ENCODE assay signal across 37 cellular contexts in the genomic region with DNA sequence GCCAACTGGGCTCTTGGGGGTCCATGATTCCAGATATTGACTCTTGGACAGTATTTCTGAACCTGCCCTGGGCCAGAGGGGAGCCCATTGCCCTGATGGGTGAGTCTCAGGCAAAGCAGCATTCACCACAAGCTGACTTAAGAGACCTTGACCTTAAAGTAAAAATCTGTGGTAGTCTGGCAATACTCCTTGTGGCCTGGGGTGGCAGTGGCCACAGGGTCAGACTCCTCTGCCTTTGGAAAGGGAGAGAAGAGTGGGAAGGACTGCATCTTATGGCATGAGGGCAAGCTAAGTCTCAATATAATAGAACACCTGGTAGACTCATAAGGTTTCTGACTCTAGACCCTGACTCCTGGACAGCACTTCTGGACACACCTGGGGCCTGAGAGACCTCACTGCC.
"Had no signal": no experiment of that assay in that cellular context is flagged by ENCODE, and none has a peak within 500 bp of the region (broad histone marks: within the 10 kb centered on the region; RNA-seq: fewer than 3 reads in every experiment).

No MANE protein-coding gene starts in this region.

- H3K36me3 ChIP-seq: adrenal gland, cardiac muscle cell, esophagus muscularis mucosa, gastrocnemius medialis, heart left ventricle had no signal

- H3K4me3 Mint-ChIP-seq: activated B cell treated with CpG ODN at 0.5 μM for 24 hours; activated CD4-positive, alpha-beta memory T cell treated with anti-CD3 and anti-CD28 coated beads for 36 hours; activated CD4-positive, alpha-beta T cell treated with anti-CD3 and anti-CD28 coated beads for 36 hours; activated CD4-positive, alpha-beta T cell treated with anti-CD3 and anti-CD28 coated beads, Interleukin-2, amount 10 ng/mL, durations not matched to agents 24 days and 14 days; activated CD8-positive, alpha-beta memory T cell treated with anti-CD3 and anti-CD28 coated beads, Interleukin-2, amount 10 ng/mL, durations not matched to agents 7 days and 5 days; activated CD8-positive, alpha-beta T cell treated with anti-CD3 and anti-CD28 coated beads, Interleukin-2, amount 10 ng/mL, durations not matched to agents 7 days and 5 days; activated naive CD4-positive, alpha-beta T cell treated with anti-CD3 and anti-CD28 coated beads for 36 hours; activated naive CD4-positive, alpha-beta T cell treated with anti-CD3 and anti-CD28 coated beads, Interleukin-2, amount 50 U/mL, for 24 hours; activated naive CD8-positive, alpha-beta T cell treated with anti-CD3 and anti-CD28 coated beads for 36 hours; activated naive CD8-positive, alpha-beta T cell treated with anti-CD3 and anti-CD28 coated beads, Interleukin-2, amount 50 U/mL, for 24 hours; activated T-helper 1 cell treated with anti-CD3 and anti-CD28 coated beads, Interleukin-12 subunit alpha, Interleukin-12 subunit beta, Interleukin-2, Interleukin-4 antibody, amounts not matched to agents 30 ng/mL and 10 ng/mL and 1 ng/mL, durations not matched to agents 14 hours and 24 hours and 36 hours; brain; central memory CD8-positive, alpha-beta T cell; dendritic cell treated with granulocyte-macrophage colony-stimulating factor and Interleukin-4, amounts not matched to agents 40 ng/mL and 50 ng/mL, for 4 days had no signal

- H3K4me3 ChIP-seq: adrenal gland, breast epithelium, cardiac muscle cell, coronary artery, dorsolateral prefrontal cortex, esophagus muscularis mucosa, gastrocnemius medialis, heart left ventricle had no signal

- H3K27ac ChIP-seq: adrenal gland, breast epithelium, cardiac muscle cell, coronary artery, dorsolateral prefrontal cortex, esophagus muscularis mucosa, foreskin keratinocyte, gastrocnemius medialis, heart left ventricle, VCaP had no signal

- H3K36me3 Mint-ChIP-seq: activated CD4-positive, alpha-beta memory T cell treated with anti-CD3 and anti-CD28 coated beads for 36 hours; activated CD8-positive, alpha-beta memory T cell treated with anti-CD3 and anti-CD28 coated beads, Interleukin-2, amount 10 ng/mL, durations not matched to agents 7 days and 5 days; activated naive CD4-positive, alpha-beta T cell treated with anti-CD3 and anti-CD28 coated beads, Interleukin-2, amount 50 U/mL, for 24 hours; activated naive CD8-positive, alpha-beta T cell treated with anti-CD3 and anti-CD28 coated beads for 36 hours; brain had no signal

- H3K4me1 Mint-ChIP-seq: activated B cell treated with CpG ODN at 0.5 μM for 24 hours; activated CD4-positive, alpha-beta T cell treated with anti-CD3 and anti-CD28 coated beads for 36 hours; activated CD4-positive, alpha-beta T cell treated with anti-CD3 and anti-CD28 coated beads, Interleukin-2, amount 10 ng/mL, durations not matched to agents 24 days and 14 days; activated CD8-positive, alpha-beta memory T cell treated with anti-CD3 and anti-CD28 coated beads, Interleukin-2, amount 10 ng/mL, durations not matched to agents 7 days and 5 days; activated naive CD4-positive, alpha-beta T cell treated with anti-CD3 and anti-CD28 coated beads, Interleukin-2, amount 50 U/mL, for 24 hours; activated naive CD8-positive, alpha-beta T cell treated with anti-CD3 and anti-CD28 coated beads for 36 hours; activated naive CD8-positive, alpha-beta T cell treated with anti-CD3 and anti-CD28 coated beads, Interleukin-2, amount 50 U/mL, for 24 hours; brain; central memory CD8-positive, alpha-beta T cell had no signal

- DNase-seq: activated B cell treated with CpG ODN at 0.5 μM for 24 hours; activated CD4-positive, alpha-beta memory T cell treated with anti-CD3 and anti-CD28 coated beads for 36 hours; activated CD4-positive, alpha-beta T cell treated with anti-CD3 and anti-CD28 coated beads for 36 hours; activated CD4-positive, alpha-beta T cell treated with anti-CD3 and anti-CD28 coated beads, Interleukin-2, amount 10 ng/mL, durations not matched to agents 24 days and 14 days; activated CD8-positive, alpha-beta memory T cell treated with anti-CD3 and anti-CD28 coated beads, Interleukin-2, amount 10 ng/mL, durations not matched to agents 7 days and 5 days; activated CD8-positive, alpha-beta memory T cell treated with anti-CD3 and anti-CD28 coated beads, Interleukin-2, amount 50 U/mL, for 4 hours; activated CD8-positive, alpha-beta T cell treated with anti-CD3 and anti-CD28 coated beads, Interleukin-2, amount 10 ng/mL, durations not matched to agents 7 days and 5 days; activated effector memory CD4-positive, alpha-beta T cell treated with anti-CD3 and anti-CD28 coated beads, Interleukin-2, amount 50 U/mL, for 16 hours; activated naive CD4-positive, alpha-beta T cell treated with anti-CD3 and anti-CD28 coated beads for 36 hours; activated naive CD8-positive, alpha-beta T cell treated with anti-CD3 and anti-CD28 coated beads for 36 hours; activated naive CD8-positive, alpha-beta T cell treated with anti-CD3 and anti-CD28 coated beads, Interleukin-2, amount 50 U/mL, for 24 hours; activated T-cell treated with anti-CD3 and anti-CD28 coated beads, Interleukin-2, amount 50 U/mL, for 1 hour; activated T-cell treated with anti-CD3 and anti-CD28 coated beads, Interleukin-2, amount 50 U/mL, for 48 hours; adrenal gland; amygdala; aorta; dorsolateral prefrontal cortex; effector memory CD4-positive, alpha-beta T cell; erythroblast; foreskin keratinocyte; gastrocnemius medialis; glutamatergic neuron; heart left ventricle; hypothalamus; T-helper 2 cell had no signal

- H3K27me3 Mint-ChIP-seq: activated B cell treated with CpG ODN at 0.5 μM for 24 hours; activated CD4-positive, alpha-beta memory T cell treated with anti-CD3 and anti-CD28 coated beads for 36 hours; activated CD4-positive, alpha-beta T cell treated with anti-CD3 and anti-CD28 coated beads for 36 hours; activated CD4-positive, alpha-beta T cell treated with anti-CD3 and anti-CD28 coated beads, Interleukin-2, amount 10 ng/mL, durations not matched to agents 24 days and 14 days; activated CD8-positive, alpha-beta memory T cell treated with anti-CD3 and anti-CD28 coated beads, Interleukin-2, amount 10 ng/mL, durations not matched to agents 7 days and 5 days; activated naive CD8-positive, alpha-beta T cell treated with anti-CD3 and anti-CD28 coated beads, Interleukin-2, amount 50 U/mL, for 24 hours; brain; central memory CD8-positive, alpha-beta T cell; dendritic cell treated with granulocyte-macrophage colony-stimulating factor and Interleukin-4, amounts not matched to agents 40 ng/mL and 50 ng/mL, for 4 days had no signal

- H3K27me3 ChIP-seq: adrenal gland, breast epithelium, cardiac muscle cell, dorsolateral prefrontal cortex, esophagus muscularis mucosa, foreskin keratinocyte, gastrocnemius medialis, heart left ventricle had no signal

- ATAC-seq: activated CD4-positive, alpha-beta T cell treated with anti-CD3 and anti-CD28 coated beads for 36 hours; activated CD4-positive, CD25-positive, alpha-beta regulatory T cell treated with anti-CD3 and anti-CD28 coated beads, Interleukin-2, amount 50 U/mL, for 24 hours; activated CD8-positive, alpha-beta memory T cell treated with anti-CD3 and anti-CD28 coated beads, Interleukin-2, amount 10 ng/mL, durations not matched to agents 7 days and 5 days; activated CD8-positive, alpha-beta T cell treated with anti-CD3 and anti-CD28 coated beads, Interleukin-2, amount 10 ng/mL, durations not matched to agents 7 days and 5 days; activated naive CD8-positive, alpha-beta T cell treated with anti-CD3 and anti-CD28 coated beads, Interleukin-2, amount 50 U/mL, for 24 hours; foreskin keratinocyte; gastrocnemius medialis; heart left ventricle had no signal

- H3K9me3 ChIP-seq: gastrocnemius medialis had no signal

- H3K27ac Mint-ChIP-seq: activated B cell treated with CpG ODN at 0.5 μM for 24 hours; activated CD4-positive, alpha-beta memory T cell treated with anti-CD3 and anti-CD28 coated beads for 36 hours; activated CD4-positive, alpha-beta T cell treated with anti-CD3 and anti-CD28 coated beads for 36 hours; activated CD4-positive, alpha-beta T cell treated with anti-CD3 and anti-CD28 coated beads, Interleukin-2, amount 10 ng/mL, durations not matched to agents 24 days and 14 days; activated CD8-positive, alpha-beta memory T cell treated with anti-CD3 and anti-CD28 coated beads, Interleukin-2, amount 10 ng/mL, durations not matched to agents 7 days and 5 days; activated CD8-positive, alpha-beta T cell treated with anti-CD3 and anti-CD28 coated beads, Interleukin-2, amount 10 ng/mL, durations not matched to agents 7 days and 5 days; activated naive CD4-positive, alpha-beta T cell treated with anti-CD3 and anti-CD28 coated beads for 36 hours; activated naive CD4-positive, alpha-beta T cell treated with anti-CD3 and anti-CD28 coated beads, Interleukin-2, amount 50 U/mL, for 24 hours; activated naive CD8-positive, alpha-beta T cell treated with anti-CD3 and anti-CD28 coated beads for 36 hours; activated naive CD8-positive, alpha-beta T cell treated with anti-CD3 and anti-CD28 coated beads, Interleukin-2, amount 50 U/mL, for 24 hours; activated T-helper 1 cell treated with anti-CD3 and anti-CD28 coated beads, Interleukin-12 subunit alpha, Interleukin-12 subunit beta, Interleukin-2, Interleukin-4 antibody, amounts not matched to agents 30 ng/mL and 10 ng/mL and 1 ng/mL, durations not matched to agents 14 hours and 24 hours and 36 hours; activated T-helper 2 cell treated with anti-CD3 and anti-CD28 coated beads, Interferon-gamma antibody, Interleukin-2, Interleukin-4, amounts not matched to agents 10 μg/mL and 5 μg/mL and 100 μg/mL, durations not matched to agents 14 hours and 24 hours and 36 hours; brain; dendritic cell treated with granulocyte-macrophage colony-stimulating factor and Interleukin-4, amounts not matched to agents 40 ng/mL and 50 ng/mL, for 4 days had no signal

- H3K4me1 ChIP-seq: adrenal gland, breast epithelium, esophagus muscularis mucosa, foreskin keratinocyte, gastrocnemius medialis, heart left ventricle had no signal
